In the genomic region with DNA sequence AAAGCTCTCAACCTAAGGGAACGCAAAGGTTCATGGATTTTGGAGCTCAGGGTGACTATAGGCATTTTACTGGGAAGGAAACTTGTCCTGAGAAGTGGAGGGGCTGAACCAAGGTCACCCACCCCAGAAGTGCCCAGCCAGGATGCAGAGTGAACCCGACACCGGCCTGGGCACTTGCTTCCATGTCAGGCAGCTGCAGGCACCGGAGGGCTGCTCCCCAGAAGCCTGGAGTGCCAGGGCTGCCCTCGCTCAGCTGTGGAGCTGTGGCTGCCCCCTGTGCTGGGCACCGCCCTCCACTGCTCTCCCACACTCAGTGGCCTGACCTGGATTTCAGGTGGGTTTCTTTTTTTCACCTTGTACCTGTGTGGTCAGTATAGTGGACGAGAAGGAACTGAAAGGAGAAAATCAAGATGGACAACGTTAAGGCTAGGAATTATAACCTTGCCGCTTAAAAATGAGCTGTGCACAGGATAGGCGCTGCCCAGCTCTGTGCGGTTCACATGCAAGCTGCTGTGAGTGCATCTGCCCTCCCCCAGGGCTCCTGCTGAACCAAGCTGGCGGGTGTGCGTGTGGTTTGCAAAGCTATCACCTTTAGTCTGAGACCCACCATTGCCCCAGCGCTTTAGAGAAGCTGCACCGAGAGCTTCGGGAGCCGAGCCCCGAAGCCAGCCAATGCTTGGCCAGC, we compare ENCODE assay signal across 8 cellular contexts. TPM values are rescaled to one million over a fixed set of nuclear protein-coding genes. Genes with fewer than 3 reads are reported as not detected.
DNase-seq lines count a peak whose midpoint lies in the region; ATAC-seq and TF ChIP-seq lines count a peak whose summit lies in the region.

No MANE protein-coding gene starts in this region.

- H2AFZ ChIP-seq in PC-9 = no peak overlapping the region

- CTCF ChIA-PET in Caco-2 (lab: Charles Lee) (no interaction called here), PC-9 (lab: Charles Lee) (interaction anchor here (0.9 to 1.3 kb wide), 2 partner anchors 15 kb away, joined by 3 to 5 read pairs; no protein-coding TSS in a partner anchor)

- BruUV-seq in Caco-2 (replicated peaks; lab: Mats Ljungman, UMichigan) = no TSS peak
- no TSS peak for BruUV-seq in PC-9 (replicated peaks; lab: Mats Ljungman, UMichigan)

- TF ChIP-seq CTCF in Caco-2 (IDR thresholded peaks at IDR 0.05; ENCODE audit: insufficient read depth in 1 of 2, low read depth in 1 of 2, low read length in 1 of 2, severe bottlenecking in 1 of 2, unreplicated experiment in 1 of 2) = no peak
- no peak for TF ChIP-seq CTCF in PC-9 (conservative IDR thresholded peaks at IDR 0.05)
- no peak for TF ChIP-seq CTCF in endodermal cell (conservative IDR thresholded peaks at IDR 0.05)
- TF ChIP-seq CTCF in osteocyte (IDR thresholded peaks at IDR 0.05) = no peak

- H3K4me1 Mint-ChIP-seq in Caco-2 (ENCODE audit: low read depth, unreplicated experiment) (peaks cover 8% of the 10 kb centered on the region), endodermal cell (peaks cover 18% of the 10 kb centered on the region), osteocyte (ENCODE audit: unreplicated experiment) (peaks cover 46% of the 10 kb centered on the region)

- no peaks in the 10 kb centered on the region for H3K9me2 ChIP-seq in PC-9 (ENCODE audit: insufficient read depth)

- intact Hi-C loops in Caco-2 (cut with micrococcal nuclease; ENCODE audit: unreplicated experiment) = loop anchor here (5.0 kb wide), 1 partner anchor 96 kb away; a partner anchor contains a TSS
- intact Hi-C loops in PC-9 (cut with micrococcal nuclease; ENCODE audit: unreplicated experiment) = no loop called here

- H3K9me3 ChIP-seq in Caco-2 (no peaks in the 10 kb centered on the region), PC-9 (ENCODE audit: insufficient read depth, low read depth) (no peaks in the 10 kb centered on the region), endodermal cell (ENCODE audit: control insufficient read depth, low read length) (no peaks in the 10 kb centered on the region)

- peak overlapping the region; percentile 90 for H3K4me2 ChIP-seq in PC-9

- H3K79me2 ChIP-seq in PC-9 (ENCODE audit: low read depth) = peaks cover 56% of the 10 kb centered on the region

- H3K27ac Mint-ChIP-seq in Caco-2 (ENCODE audit: unreplicated experiment) (no peak overlapping the region), endodermal cell (no peak overlapping the region), osteocyte (ENCODE audit: unreplicated experiment) (peak overlapping the region; percentile 86)

- DNase-seq in Caco-2 = no peak
- no peak for DNase-seq in PC-9
- no peak for DNase-seq in endodermal cell
- DNase-seq in osteocyte (ENCODE audit: extremely low spot score, unreplicated experiment) = no peak
- no peak for DNase-seq in NCI-H345 (lab: John Stamatoyannopoulos, UW)
- no peak for DNase-seq in inferior parietal cortex (ENCODE audit: extremely low spot score)
- no peak for DNase-seq in Ammon's horn (ENCODE audit: low spot score)

- H3K36me3 Mint-ChIP-seq in Caco-2 (ENCODE audit: insufficient read depth, unreplicated experiment) = peaks cover 39% of the 10 kb centered on the region
- H3K36me3 Mint-ChIP-seq in endodermal cell (ENCODE audit: low read depth) = peaks cover 3% of the 10 kb centered on the region
- no peaks in the 10 kb centered on the region for H3K36me3 Mint-ChIP-seq in osteocyte (ENCODE audit: unreplicated experiment)

- peaks cover 21% of the 10 kb centered on the region; the same call in 1 of the 2 replicates for H3F3A ChIP-seq in PC-9 (ENCODE audit: insufficient read depth, low read depth)

- H3K4me3 Mint-ChIP-seq in Caco-2 (ENCODE audit: unreplicated experiment) (peak overlapping the region; percentile 89), endodermal cell (peak overlapping the region; percentile 86), osteocyte (ENCODE audit: unreplicated experiment) (peak overlapping the region; percentile 41)

- ATAC-seq in GM18517 (IDR thresholded peaks at IDR 0.05; ENCODE audit: unreplicated experiment) = no peak

- peaks cover 6% of the 10 kb centered on the region for H4K20me1 ChIP-seq in PC-9 (ENCODE audit: insufficient read depth)

- 92 to 96% methylated on average over 14 to 18 of the region's 18 CpGs for WGBS in endodermal cell (ENCODE audit: insufficient coverage in 1 of 2, insufficient read length in 1 of 2), 2 experiments

- H3K27me3 ChIP-seq in Caco-2 (replicated peaks; ENCODE audit: control insufficient read depth, insufficient read depth, low read length) (no peaks in the 10 kb centered on the region), PC-9 (ENCODE audit: insufficient read depth, low read depth) (no peaks in the 10 kb centered on the region), endodermal cell (ENCODE audit: control insufficient read depth, insufficient read depth, low read length, poor library complexity, severe bottlenecking) (no peaks in the 10 kb centered on the region)

- H3K9ac ChIP-seq in endodermal cell (ENCODE audit: extremely low read depth, low read length, poor library complexity, severe bottlenecking) = no peak overlapping the region

- no peak overlapping the region for H3K4me3 ChIP-seq in Caco-2 (ENCODE audit: low read depth, low read length)
- H3K4me3 ChIP-seq in PC-9 = peak overlapping the region; percentile 100; the same call in 1 of the 2 replicates
- H3K4me3 ChIP-seq in endodermal cell (ENCODE audit: low read length) = peak overlapping the region; percentile 89

- H3K4me1 ChIP-seq in Caco-2 (no peaks in the 10 kb centered on the region; the same call in 1 of the 2 replicates), PC-9 (replicated peaks; ENCODE audit: insufficient read depth) (peaks cover 18% of the 10 kb centered on the region), endodermal cell (ENCODE audit: control insufficient read depth, insufficient read depth, low read length) (no peaks in the 10 kb centered on the region)

- H3K27me3 Mint-ChIP-seq in Caco-2 (ENCODE audit: insufficient read depth, unreplicated experiment) = no peaks in the 10 kb centered on the region
- no peaks in the 10 kb centered on the region for H3K27me3 Mint-ChIP-seq in endodermal cell (ENCODE audit: insufficient read depth)
- H3K27me3 Mint-ChIP-seq in osteocyte (ENCODE audit: unreplicated experiment) = no peaks in the 10 kb centered on the region

- H3K36me3 ChIP-seq in Caco-2 (ENCODE audit: control insufficient read depth, insufficient read depth, low read length) (no peaks in the 10 kb centered on the region), PC-9 (ENCODE audit: low read depth) (no peaks in the 10 kb centered on the region), endodermal cell (ENCODE audit: control insufficient read depth, insufficient read depth, low read length) (peaks cover 10% of the 10 kb centered on the region)

- no peaks in the 10 kb centered on the region for H3K9me3 Mint-ChIP-seq in Caco-2 (ENCODE audit: unreplicated experiment)
- H3K9me3 Mint-ChIP-seq in endodermal cell = no peaks in the 10 kb centered on the region
- no peaks in the 10 kb centered on the region for H3K9me3 Mint-ChIP-seq in osteocyte (ENCODE audit: unreplicated experiment)

- POLR2A ChIA-PET in Caco-2 (lab: Charles Lee) (interaction anchor here (0.6 to 0.9 kb wide), 2 partner anchors 30 to 141 kb away, joined by 3 to 5 read pairs; a partner anchor contains a TSS), PC-9 (lab: Charles Lee; ENCODE audit: unreplicated experiment) (no interaction called here)

- H3K27ac ChIP-seq in PC-9 (no peak overlapping the region), endodermal cell (ENCODE audit: low read depth, low read length) (no peak overlapping the region)

RNA-seq across cellular contexts. Expression of a gene that starts 2.2 kb away (rescaled TPM):
- total RNA-seq in Caco-2 (2022) = 60.5 and 74.9 TPM in 2 replicates
- 119 and 125 TPM in 2 replicates for total RNA-seq in PC-9 (2021)
- 10 to 100 TPM; 76.0 to 84.0 TPM for total RNA-seq in endodermal cell
- polyA plus RNA-seq in endodermal cell (2013, experiment 1 of 2) = 72.9 TPM
- 64.3 TPM for polyA plus RNA-seq in endodermal cell (2013, experiment 2 of 2)
- total RNA-seq in osteocyte = 89.7 and 105 TPM in 2 replicates

RNA-seq across cellular contexts. Expression of a gene that starts 30.1 kb away (rescaled TPM):
- total RNA-seq in Caco-2 (2022) (170 and 178 TPM in 2 replicates), PC-9 (2021) (199 and 244 TPM in 2 replicates), endodermal cell (100 to 1,000 TPM; 161 to 168 TPM), osteocyte (53.6 and 55.1 TPM in 2 replicates)
- 154 TPM for polyA plus RNA-seq in endodermal cell (2013, experiment 1 of 2)
- 159 TPM for polyA plus RNA-seq in endodermal cell (2013, experiment 2 of 2)
